In the genomic region with DNA sequence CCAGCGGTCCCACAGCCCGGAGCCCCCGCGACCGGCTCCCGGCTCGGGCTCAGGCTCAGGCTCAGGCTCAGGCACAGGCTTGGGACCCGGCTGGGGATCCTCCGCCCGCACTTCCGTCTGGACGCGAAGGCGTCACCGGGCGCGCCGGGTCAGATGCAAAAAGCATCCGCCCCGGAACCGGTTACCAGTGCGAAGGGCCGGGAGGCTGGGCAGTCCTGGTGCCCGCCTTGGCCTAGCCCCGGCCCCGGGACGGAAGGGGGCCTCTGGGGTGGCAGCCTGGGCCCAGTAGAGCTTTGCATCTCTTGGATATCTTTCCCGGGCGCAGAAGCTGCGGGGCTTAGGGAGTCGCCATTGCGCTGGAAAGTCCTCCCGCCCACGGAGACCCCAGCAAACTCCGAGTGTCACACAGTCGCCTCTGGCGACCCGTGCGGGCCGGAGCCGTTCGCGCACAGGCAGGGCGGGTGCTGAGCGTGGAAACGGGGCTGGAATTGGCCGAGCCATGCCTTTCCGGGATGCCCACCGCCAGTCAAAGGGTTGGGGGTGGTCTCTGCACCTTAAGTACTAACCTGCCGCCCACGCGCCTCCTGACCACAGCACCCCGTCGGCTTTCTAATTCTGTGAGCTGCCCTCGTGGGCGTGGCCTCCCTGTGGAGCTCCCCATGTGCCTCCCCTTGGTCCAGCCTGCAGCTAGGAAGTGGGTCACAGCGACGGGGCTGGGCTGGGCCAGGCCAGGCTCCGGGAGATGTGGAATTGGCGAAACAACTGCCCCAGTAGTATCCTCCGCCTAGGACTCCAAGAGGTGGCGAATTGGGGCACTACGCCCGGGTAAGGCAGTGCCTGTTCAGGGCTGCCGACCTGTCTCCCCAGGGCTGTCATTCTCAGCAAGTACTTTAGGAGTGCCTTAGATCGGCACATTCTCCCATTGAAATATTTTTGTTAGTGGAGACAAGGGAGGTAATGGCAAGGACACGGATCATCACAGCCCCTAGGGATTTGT, we compare ENCODE assay signal across 8 cellular contexts. TPM values are rescaled to one million over a fixed set of nuclear protein-coding genes. Genes with fewer than 3 reads are reported as not detected.
DNase-seq lines count a peak whose midpoint lies in the region; TF ChIP-seq lines count a peak whose summit lies in the region.

Gene TMEM9B, minus strand, starts transcription at position 119 of the 997 bp plus-strand sequence. CDS start 129 bp downstream, outside the sequence.

- BruUV-seq in Calu3 (replicated peaks; lab: Mats Ljungman, UMichigan): TSS peak; percentile 59

- H3K9me3 Mint-ChIP-seq in Calu3 (ENCODE audit: low read depth, unreplicated experiment): no peaks in the 10 kb centered on the region

- DNase-seq in Calu3 (peak; percentile 92), GM20000 (ENCODE audit: low spot score) (peak; percentile 92), HS-5 (ENCODE audit: low read depth) (peak; percentile 69), activated T-cell treated with anti-CD3 and anti-CD28 coated beads for 24 hours (ENCODE audit: low read depth) (peak; percentile 75), epidermal melanocyte (ENCODE audit: insufficient read length, low spot score) (peak; percentile 72), middle frontal gyrus (ENCODE audit: extremely low spot score, low spot score) (peak; percentile 88)
- peak; percentile 55 to 59 for DNase-seq in stimulated activated CD8-positive, alpha-beta memory T cell treated with anti-CD3 and anti-CD28 coated beads, Interleukin-2, amount 100 ng/mL, for 1 hour (ENCODE audit: low read depth in 2 of 2)

- CTCF ChIA-PET in Calu3 (lab: Charles Lee): interaction anchor here (0.6 to 1.8 kb wide), 3 partner anchors 17 to 173 kb away, joined by 3 to 11 read pairs (median 3); no protein-coding TSS in a partner anchor

- peak within 1 kb of the TSS; percentile 47 for H3K27ac ChIP-seq in OCI-LY1 (ENCODE audit: low read depth, low read length, poor library complexity, severe bottlenecking)

- intact Hi-C loops in Calu3 (cut with micrococcal nuclease; ENCODE audit: unreplicated experiment): loop anchor here (1.0 kb wide), 1 partner anchor 282 kb away; the partner anchor contains the start of genes RPL27A and TRIM66

- TF ChIP-seq CTCF in Calu3 (IDR thresholded peaks at IDR 0.05; ENCODE audit: unreplicated experiment) (no peak), GM20000 (IDR thresholded peaks at IDR 0.05; ENCODE audit: extremely low read depth, missing control alignments) (no peak), OCI-LY1 (IDR thresholded peaks at IDR 0.05; ENCODE audit: low read length) (no peak)

- no peaks in the 10 kb centered on the region for H3K27me3 Mint-ChIP-seq in Calu3 (ENCODE audit: unreplicated experiment)

- peaks cover 25% of the 10 kb centered on the region for H3K79me2 ChIP-seq in OCI-LY1 (ENCODE audit: insufficient read depth, low read length)

- no peaks in the 10 kb centered on the region for H3K9me3 ChIP-seq in OCI-LY1 (ENCODE audit: low read length)

- H2AFZ ChIP-seq in OCI-LY1 (ENCODE audit: low read length): peak within 1 kb of the TSS; percentile 50; the same call in 1 of the 2 replicates

- H3F3A ChIP-seq in OCI-LY1 (ENCODE audit: insufficient read depth, low read length): no peaks in the 10 kb centered on the region

- peak within 1 kb of the TSS; percentile 95 for H3K4me3 ChIP-seq in OCI-LY1 (ENCODE audit: low read depth, low read length, poor library complexity, severe bottlenecking)

- H3K4me1 ChIP-seq in OCI-LY1 (ENCODE audit: insufficient read depth, low read length, severe bottlenecking): peaks cover 32% of the 10 kb centered on the region

- peak within 1 kb of the TSS; percentile 93 for H3K4me2 ChIP-seq in OCI-LY1 (ENCODE audit: low read length)

- peak within 1 kb of the TSS; percentile 87 for H3K27ac Mint-ChIP-seq in Calu3 (ENCODE audit: unreplicated experiment)

- peak within 1 kb of the TSS; percentile 83 for H3K4me3 Mint-ChIP-seq in Calu3 (ENCODE audit: low read depth, unreplicated experiment)

- no peaks in the 10 kb centered on the region for H4K20me1 ChIP-seq in OCI-LY1 (ENCODE audit: insufficient read depth, low read length)

- H3K9ac ChIP-seq in OCI-LY1 (ENCODE audit: low read length): peak within 1 kb of the TSS; percentile 93

- no peaks in the 10 kb centered on the region for H3K9me2 ChIP-seq in OCI-LY1 (ENCODE audit: low read depth, low read length)

- H3K27me3 ChIP-seq in OCI-LY1 (ENCODE audit: insufficient read depth, low read length): no peaks in the 10 kb centered on the region

- peaks cover 21% of the 10 kb centered on the region for H3K36me3 Mint-ChIP-seq in Calu3 (ENCODE audit: insufficient read depth, unreplicated experiment)

- H3K4me1 Mint-ChIP-seq in Calu3 (ENCODE audit: low read depth, unreplicated experiment): peaks cover 22% of the 10 kb centered on the region

- H3K36me3 ChIP-seq in OCI-LY1 (ENCODE audit: insufficient read depth, low read length): peaks cover 4% of the 10 kb centered on the region; the same call in 1 of the 2 replicates

RNA-seq across cellular contexts. Expression of gene TMEM9B, which starts in this region (rescaled TPM):
- 31.3 and 31.5 TPM in 2 replicates for total RNA-seq in Calu3 (2022)

Comparison
In these comparisons a context has a peak if more than half of its experiments do, and no peak if none do; other contexts are left out.
1. Peak in every context shown above with its lines: DNase-seq, H3K4me3 ChIP-seq and H3K27ac ChIP-seq.